20 cellular contexts compared by ENCODE assay signal in the genomic region with DNA sequence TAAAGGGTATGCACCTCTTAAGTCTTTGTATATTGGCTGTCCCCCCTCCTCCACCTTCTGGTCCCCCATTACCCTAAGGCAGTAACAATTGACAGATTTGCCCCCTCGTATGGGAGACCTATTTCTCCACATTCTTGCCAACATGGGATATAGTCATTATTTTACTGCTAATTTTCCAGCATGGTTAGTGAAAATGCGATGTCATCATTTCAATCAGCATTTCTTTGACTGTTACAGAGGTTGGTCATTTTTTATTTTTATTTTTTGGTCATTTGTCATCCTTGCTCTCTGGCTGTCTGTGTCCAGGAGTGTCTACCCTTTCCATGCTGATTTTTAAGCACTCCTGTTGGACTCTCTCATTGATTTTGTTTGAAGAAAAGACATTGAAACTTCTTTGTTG. TPM values are rescaled to one million over a fixed set of nuclear protein-coding genes. Genes with fewer than 3 reads are reported as not detected.
"Had no signal": no experiment of that assay in that cellular context is flagged by ENCODE, and none has a peak within 500 bp of the region (broad histone marks: within the 10 kb centered on the region; RNA-seq: fewer than 3 reads in every experiment).

No MANE protein-coding gene starts in this region.

- H3K36me3 ChIP-seq: SJSA1 had no signal

- H3K4me3 ChIP-seq: SJSA1 had no signal

- H3K27me3 ChIP-seq: SJSA1 had no signal

- H3K9me3 ChIP-seq: SJSA1 had no signal

- ATAC-seq: Right ventricle myocardium inferior had no signal

- H3K27ac ChIP-seq: SJSA1, SK-N-MC had no signal

- DNase-seq: Karpas-422, KG1, MM.1S, NCI-H1092 treated with DMSO at 0.1 percent for 48 hours, NCI-H1436, NCI-H187, NCI-H2029, NCI-H2081 treated with DMSO at 0.1 percent for 48 hours, NCI-H2171, NCI-H226, NCI-H446, NCI-H510A, NCI-H524 treated with DMSO at 0.1 percent for 48 hours, NCI-H69, NCI-H774, SHP77 treated with DMSO at 0.1 percent for 48 hours had no signal

RNA-seq across cellular contexts. Expression of a gene that starts 45.4 kb away (rescaled TPM):
- total RNA-seq: HT1080, Right ventricle myocardium inferior, SJSA1 had no signal
